ENCODE assay signal across 8 cellular contexts in genomic region chr19:18044825-18045304, GRCh38.
DNase-seq lines count a peak whose midpoint lies in the region; ATAC-seq and TF ChIP-seq lines count a peak whose summit lies in the region.

No MANE protein-coding gene starts in this region.

- no peaks in the 10 kb centered on the region for H3K27me3 ChIP-seq in subcutaneous abdominal adipose tissue (ENCODE audit: control insufficient read depth in 5 of 5, insufficient read depth in 4 of 5, low read length in 5 of 5)

- peak overlapping the region; percentile 57 for H3K27ac ChIP-seq in subcutaneous abdominal adipose tissue (ENCODE audit: low read depth, low read length)

- H3K9ac ChIP-seq in subcutaneous abdominal adipose tissue (ENCODE audit: low read length in 5 of 5), result peak overlapping the region; percentile 7 to 78 (median 72)

- DNase-seq in AG09309 (ENCODE audit: low read depth) (peak; percentile 38), NOMO-1 treated with dmso at 0.1 percent for 144 hours (lab: John Stamatoyannopoulos, UW; ENCODE audit: unreplicated experiment) (peak; percentile 86), activated T-cell treated with anti-CD3 and anti-CD28 coated beads for 24 hours (ENCODE audit: low read depth) (peak; percentile 83), fibroblast of peridontal ligament (ENCODE audit: extremely low read depth) (peak; percentile 65), nucleus accumbens (lab: John Stamatoyannopoulos, UW) (peak in 40 of 56 donors; percentile 5 to 66 (median 24))

- H3K4me3 ChIP-seq in AG09309 (ENCODE audit: control insufficient read depth, low read depth, low read length) (peak overlapping the region; percentile 36), subcutaneous abdominal adipose tissue (ENCODE audit: low read depth in 1 of 5, low read length in 5 of 5) (peak overlapping the region; percentile 62 to 85 (median 67))

- H3K4me1 ChIP-seq in subcutaneous abdominal adipose tissue (ENCODE audit: control insufficient read depth in 5 of 5, insufficient read depth in 5 of 5, low read length in 5 of 5), result peaks cover 0 to 37% (median 33%) of the 10 kb centered on the region in 5 donors

- ATAC-seq in GM18909 (IDR thresholded peaks at IDR 0.05; ENCODE audit: poor library complexity, unreplicated experiment) (peak; percentile 94), HG03159 (IDR thresholded peaks at IDR 0.05; ENCODE audit: unreplicated experiment) (peak; percentile 84)

- peaks cover 0 to 5% (median 0%) of the 10 kb centered on the region in 5 donors for H3K9me3 ChIP-seq in subcutaneous abdominal adipose tissue (ENCODE audit: control insufficient read depth in 5 of 5, low read length in 5 of 5)

- no peak for TF ChIP-seq CTCF in AG09309 (IDR thresholded peaks at IDR 0.05; ENCODE audit: control insufficient read depth, insufficient read depth, low read depth, low read length, missing control alignments)

- no peaks in the 10 kb centered on the region for H3K36me3 ChIP-seq in subcutaneous abdominal adipose tissue (ENCODE audit: control insufficient read depth in 5 of 5, insufficient read depth in 5 of 5, low read length in 5 of 5)

Comparison
In these comparisons a context has a peak if more than half of its experiments do, and no peak if none do; other contexts are left out.
1. Peak in every context shown above with its lines: DNase-seq, ATAC-seq, H3K4me3 ChIP-seq and H3K27ac ChIP-seq.
2. DNase-seq: peak in every context shown above with its lines; median percentile 86 in NOMO-1 treated with dmso at 0.1 percent for 144 hours; 83 in activated T-cell treated with anti-CD3 and anti-CD28 coated beads for 24 hours; 65 in fibroblast of peridontal ligament; 38 in AG09309; 24 in nucleus accumbens.